Comparison of ENCODE assay signal across 27 cellular contexts in the genomic region with DNA sequence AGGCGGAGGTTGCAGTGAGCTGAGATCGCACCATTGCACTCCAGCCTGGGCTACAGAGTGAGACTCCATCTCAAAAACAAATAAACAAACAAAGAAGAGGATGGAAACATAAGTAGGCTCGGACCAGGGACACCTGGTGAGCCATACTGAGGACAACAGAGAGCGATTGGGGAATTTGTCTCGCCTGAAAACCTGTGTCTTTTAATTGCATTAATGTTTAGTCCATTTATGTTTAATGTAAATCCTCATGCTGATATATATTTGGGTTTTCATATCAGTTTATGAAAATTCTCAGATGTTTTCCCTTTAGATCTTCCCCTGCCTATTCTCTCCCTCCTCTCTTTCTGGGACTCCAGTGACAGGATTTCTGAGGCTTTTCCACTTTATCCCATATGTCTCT.
"Had no signal": no experiment of that assay in that cellular context is flagged by ENCODE, and none has a peak within 500 bp of the region (broad histone marks: within the 10 kb centered on the region; RNA-seq: fewer than 3 reads in every experiment).

No MANE protein-coding gene starts in this region.

- FAIRE-seq: colon, endometrium, endothelial cell of umbilical vein, frontal cortex had no signal

- H3K27me3 ChIP-seq: colonic mucosa, dorsolateral prefrontal cortex, esophagus muscularis mucosa, esophagus squamous epithelium, foreskin keratinocyte, gastrocnemius medialis, gastroesophageal sphincter, heart left ventricle, heart right ventricle had no signal

- H3K4me3 ChIP-seq: colonic mucosa, coronary artery, dorsolateral prefrontal cortex, esophagus muscularis mucosa, esophagus squamous epithelium, gastrocnemius medialis, gastroesophageal sphincter, heart left ventricle, heart right ventricle had no signal

- H3K27ac ChIP-seq: colonic mucosa, coronary artery, dorsolateral prefrontal cortex, epithelial cell of prostate, esophagus muscularis mucosa, esophagus squamous epithelium, foreskin keratinocyte, gastrocnemius medialis, gastroesophageal sphincter, heart left ventricle, heart right ventricle had no signal

- ATAC-seq: effector memory CD8-positive, alpha-beta T cell; esophagus mucosa; foreskin keratinocyte; gastrocnemius medialis; gastroesophageal sphincter; heart left ventricle; heart right ventricle had no signal

- H3K4me1 ChIP-seq: colonic mucosa, esophagus squamous epithelium, foreskin keratinocyte, gastrocnemius medialis, gastroesophageal sphincter, heart right ventricle had no signal

- DNase-seq: colonic mucosa; cortex of kidney; dermis blood vessel endothelial cell; effector CD4-positive, alpha-beta T cell; effector CD8-positive, alpha-beta T cell; effector memory CD4-positive, alpha-beta T cell; effector memory CD8-positive, alpha-beta T cell; endodermal cell; erythroblast; esophagus squamous epithelium; foreskin fibroblast; foreskin keratinocyte; foreskin melanocyte; gastrocnemius medialis; glutamatergic neuron; heart left ventricle; heart right ventricle had no signal

- H3K36me3 ChIP-seq: colonic mucosa, gastrocnemius medialis had no signal

- H3K9me3 ChIP-seq: colonic mucosa, esophagus muscularis mucosa, esophagus squamous epithelium, gastrocnemius medialis, gastroesophageal sphincter, heart left ventricle, heart right ventricle had no signal
